Comparison of ENCODE assay signal across 26 cellular contexts in the genomic region with DNA sequence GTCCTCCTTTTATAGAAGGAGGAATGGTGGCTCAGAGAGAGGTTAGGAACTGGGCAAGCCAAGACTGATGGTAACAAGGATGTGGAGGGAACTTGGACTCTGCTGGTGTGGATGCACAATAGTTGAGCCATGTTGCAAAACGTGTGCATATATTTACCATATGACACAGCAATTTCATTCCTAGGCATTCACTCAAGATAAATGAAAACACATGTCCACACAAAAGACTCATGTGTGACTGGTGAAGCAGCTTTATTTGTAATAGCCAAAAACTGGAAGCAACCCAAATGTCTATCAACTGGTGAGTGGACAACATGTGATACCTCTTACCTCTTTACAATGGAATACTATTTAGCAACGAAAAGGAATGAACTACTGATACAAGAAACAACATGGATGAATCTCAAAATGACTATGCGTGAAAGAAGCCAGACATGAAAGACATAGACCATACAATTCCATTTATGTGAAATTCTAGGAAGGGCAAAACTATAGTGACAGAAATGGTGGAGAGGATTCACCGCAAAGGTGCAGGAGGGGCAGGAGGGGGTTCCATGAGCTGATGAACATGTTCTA. TPM values are rescaled to one million over a fixed set of nuclear protein-coding genes. Genes with fewer than 3 reads are reported as not detected.
DNase-seq lines count a peak whose midpoint lies in the region; ATAC-seq and TF ChIP-seq lines count a peak whose summit lies in the region.
"Had no signal": no experiment of that assay in that cellular context is flagged by ENCODE, and none has a peak within 500 bp of the region (broad histone marks: within the 10 kb centered on the region; RNA-seq: fewer than 3 reads in every experiment).

No MANE protein-coding gene starts in this region.

- TF ChIP-seq CTCF in GM23338 (conservative IDR thresholded peaks at IDR 0.05; ENCODE audit: low read depth in 2 of 2): no peak

- peaks cover 14% of the 10 kb centered on the region for H3K4me1 Mint-ChIP-seq in GM23338

- H3K9me3 Mint-ChIP-seq in GM23338: no peaks in the 10 kb centered on the region
- H3K9me3 Mint-ChIP-seq: activated naive CD8-positive, alpha-beta T cell treated with anti-CD3 and anti-CD28 coated beads, Interleukin-2, amount 10 ng/mL, durations not matched to agents 7 days and 5 days; activated T-helper 17 cell treated with anti-CD3 and anti-CD28 coated beads, Interleukin-2, amount 50 U/mL, for 72 hours; type B pancreatic cell had no signal

- no peak overlapping the region for H3K27ac Mint-ChIP-seq in GM23338
- H3K27ac Mint-ChIP-seq: activated naive CD8-positive, alpha-beta T cell treated with anti-CD3 and anti-CD28 coated beads, Interleukin-2, amount 10 ng/mL, durations not matched to agents 7 days and 5 days; activated T-helper 17 cell treated with anti-CD3 and anti-CD28 coated beads, Interleukin-2, amount 50 U/mL, for 72 hours; type B pancreatic cell had no signal

- H2AFZ ChIP-seq in GM23338: 0 out of 2 replicates have a peak overlapping the region, but pooled peaks have one; percentile 52
- H2AFZ ChIP-seq: hepatocyte had no signal

- H3K4me1 ChIP-seq in GM23338 (ENCODE audit: insufficient read depth): peaks cover 15% of the 10 kb centered on the region
- H3K4me1 ChIP-seq: BLaER1, esophagus muscularis mucosa, lower lobe of right lung had no signal

- H3K4me2 ChIP-seq in GM23338: no peak overlapping the region
- H3K4me2 ChIP-seq: BLaER1, hepatocyte had no signal

- H3K36me3 ChIP-seq in GM23338 (ENCODE audit: insufficient read depth): no peaks in the 10 kb centered on the region
- H3K36me3 ChIP-seq: BLaER1, cardiac muscle cell, esophagus muscularis mucosa, lower lobe of right lung had no signal

- no peaks in the 10 kb centered on the region for H4K20me1 ChIP-seq in GM23338 (replicated peaks; ENCODE audit: insufficient read depth)
- H4K20me1 ChIP-seq: BLaER1 had no signal

- H3F3A ChIP-seq in GM23338 (replicated peaks; ENCODE audit: low read depth): no peaks in the 10 kb centered on the region

- H3K9me2 ChIP-seq in GM23338 (ENCODE audit: insufficient read depth): no peaks in the 10 kb centered on the region

- ATAC-seq in GM23338: no peak
- ATAC-seq in HG02798 (IDR thresholded peaks at IDR 0.05; ENCODE audit: poor library complexity, unreplicated experiment): no peak
- ATAC-seq: activated T-helper 17 cell treated with anti-CD3 and anti-CD28 coated beads, Interleukin-2, amount 50 U/mL, for 72 hours; HCT116; lower lobe of right lung; right cardiac atrium; stimulated activated naive CD8-positive, alpha-beta T cell treated with anti-CD3 and anti-CD28 coated beads, Interleukin-15, Interleukin-2, amounts not matched to agents 100 U/mL and 50 U/mL, for 24 hours had no signal

- H3K4me3 ChIP-seq in GM23338 (no peak overlapping the region), skeletal muscle cell (ENCODE audit: low read depth, low read length) (no peak overlapping the region)
- H3K4me3 ChIP-seq: BLaER1, cardiac muscle cell, esophagus muscularis mucosa, hepatocyte, lower lobe of right lung had no signal

- no peak for DNase-seq in GM23338 (ENCODE audit: low spot score)
- DNase-seq in RPMI7951 (ENCODE audit: low read depth): peak; percentile 63
- peak; percentile 80 for DNase-seq in epithelial cell of prostate (ENCODE audit: low read depth, low spot score)
- peak; percentile 14 for DNase-seq in skeletal muscle cell (ENCODE audit: low read depth)
- no peak for DNase-seq in midbrain (lab: John Stamatoyannopoulos, UW)
- DNase-seq in OCI-M2 (lab: John Stamatoyannopoulos, UW; ENCODE audit: unreplicated experiment): no peak
- DNase-seq: activated naive CD8-positive, alpha-beta T cell treated with anti-CD3 and anti-CD28 coated beads, Interleukin-2, amount 10 ng/mL, durations not matched to agents 7 days and 5 days; effector CD4-positive, alpha-beta T cell; islet precursor cell; KBM-7; lower lobe of right lung; NCI-H187; NCI-H446; NK-92 treated with Interleukin-12 subunit alpha and Interleukin-12 subunit beta, amount 100 ng/mL, for 24 hours; right cardiac atrium; RPMI8226; stimulated activated naive CD8-positive, alpha-beta T cell treated with anti-CD3 and anti-CD28 coated beads, Interleukin-15, Interleukin-2, amounts not matched to agents 100 U/mL and 50 U/mL, for 24 hours had no signal

- H3K27me3 Mint-ChIP-seq in GM23338 (ENCODE audit: insufficient read depth, low read depth, poor library complexity): peaks cover 1% of the 10 kb centered on the region

- H3K36me3 Mint-ChIP-seq in GM23338 (ENCODE audit: low read depth): no peaks in the 10 kb centered on the region
- H3K36me3 Mint-ChIP-seq: activated naive CD8-positive, alpha-beta T cell treated with anti-CD3 and anti-CD28 coated beads, Interleukin-2, amount 10 ng/mL, durations not matched to agents 7 days and 5 days; type B pancreatic cell had no signal

- H3K27me3 ChIP-seq in GM23338 (ENCODE audit: insufficient read depth): no peaks in the 10 kb centered on the region
- H3K27me3 ChIP-seq: BLaER1 had no signal

- H3K27ac ChIP-seq in GM23338 (ENCODE audit: low read depth) (no peak overlapping the region), epithelial cell of prostate (peak overlapping the region; percentile 13)
- H3K27ac ChIP-seq: BLaER1, cardiac muscle cell, esophagus muscularis mucosa, hepatocyte, HL-60, lower lobe of right lung had no signal

- H3K79me2 ChIP-seq in GM23338 (replicated peaks; ENCODE audit: insufficient read depth): no peaks in the 10 kb centered on the region
- H3K79me2 ChIP-seq: hepatocyte had no signal

- no peak overlapping the region for H3K4me3 Mint-ChIP-seq in GM23338
- H3K4me3 Mint-ChIP-seq: activated naive CD8-positive, alpha-beta T cell treated with anti-CD3 and anti-CD28 coated beads, Interleukin-2, amount 10 ng/mL, durations not matched to agents 7 days and 5 days; activated T-helper 17 cell treated with anti-CD3 and anti-CD28 coated beads, Interleukin-2, amount 50 U/mL, for 72 hours; type B pancreatic cell had no signal

TF ChIP-seq in GM23338, 12 proteins besides CTCF, POLR2A, EP300 and RAD21 (continues in another document):
- TF ChIP-seq CREB1 (CRISPR knock-in tag; IDR thresholded peaks at IDR 0.05; ENCODE audit: low read depth) (no peak), STAT1 (IDR thresholded peaks at IDR 0.05; ENCODE audit: unreplicated experiment) (no peak), ZNF331 (CRISPR knock-in tag; IDR thresholded peaks at IDR 0.05; ENCODE audit: low read depth) (no peak), ZNF114 (CRISPR knock-in tag; IDR thresholded peaks at IDR 0.05) (no peak)
- TF ChIP-seq, protein P1, sequence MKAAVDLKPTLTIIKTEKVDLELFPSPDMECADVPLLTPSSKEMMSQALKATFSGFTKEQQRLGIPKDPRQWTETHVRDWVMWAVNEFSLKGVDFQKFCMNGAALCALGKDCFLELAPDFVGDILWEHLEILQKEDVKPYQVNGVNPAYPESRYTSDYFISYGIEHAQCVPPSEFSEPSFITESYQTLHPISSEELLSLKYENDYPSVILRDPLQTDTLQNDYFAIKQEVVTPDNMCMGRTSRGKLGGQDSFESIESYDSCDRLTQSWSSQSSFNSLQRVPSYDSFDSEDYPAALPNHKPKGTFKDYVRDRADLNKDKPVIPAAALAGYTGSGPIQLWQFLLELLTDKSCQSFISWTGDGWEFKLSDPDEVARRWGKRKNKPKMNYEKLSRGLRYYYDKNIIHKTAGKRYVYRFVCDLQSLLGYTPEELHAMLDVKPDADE (IDR thresholded peaks at IDR 0.05): no peak

RNA-seq across cellular contexts. Expression of a gene that starts 36.2 kb away (rescaled TPM):
- total RNA-seq in GM23338 (2014; rRNA removed; shearing (Covaris generic)): 0.52 and 0.82 TPM in 2 replicates
- 2.9 and 4.6 TPM in 2 replicates for polyA plus RNA-seq in GM23338 (2016; fragmentation: Nextera tagmentation; extraction: Ambion mirVana)
- 6.7 and 9.9 TPM in 2 replicates for total RNA-seq in RPMI7951 (2014; rRNA removed; shearing (Covaris generic))

RNA-seq across cellular contexts. Expression of a gene that starts 58.1 kb away (rescaled TPM):
- 23.7 and 26.2 TPM in 2 replicates for total RNA-seq in GM23338 (2014; rRNA removed; shearing (Covaris generic))
- polyA plus RNA-seq in GM23338 (2016; fragmentation: Nextera tagmentation; extraction: Ambion mirVana): 8.1 and 8.9 TPM in 2 replicates
- total RNA-seq in RPMI7951 (2014; rRNA removed; shearing (Covaris generic)): 18.1 and 22.1 TPM in 2 replicates

Comparison
In these comparisons a context has a peak if more than half of its experiments do, and no peak if none do; other contexts are left out.
1. DNase-seq: peak in RPMI7951 (single experiment), epithelial cell of prostate (single experiment) and skeletal muscle cell (single experiment); none in GM23338 (single experiment), midbrain (single experiment) and OCI-M2 (single experiment).